ENCODE assay signal across 28 cellular contexts in the genomic region with DNA sequence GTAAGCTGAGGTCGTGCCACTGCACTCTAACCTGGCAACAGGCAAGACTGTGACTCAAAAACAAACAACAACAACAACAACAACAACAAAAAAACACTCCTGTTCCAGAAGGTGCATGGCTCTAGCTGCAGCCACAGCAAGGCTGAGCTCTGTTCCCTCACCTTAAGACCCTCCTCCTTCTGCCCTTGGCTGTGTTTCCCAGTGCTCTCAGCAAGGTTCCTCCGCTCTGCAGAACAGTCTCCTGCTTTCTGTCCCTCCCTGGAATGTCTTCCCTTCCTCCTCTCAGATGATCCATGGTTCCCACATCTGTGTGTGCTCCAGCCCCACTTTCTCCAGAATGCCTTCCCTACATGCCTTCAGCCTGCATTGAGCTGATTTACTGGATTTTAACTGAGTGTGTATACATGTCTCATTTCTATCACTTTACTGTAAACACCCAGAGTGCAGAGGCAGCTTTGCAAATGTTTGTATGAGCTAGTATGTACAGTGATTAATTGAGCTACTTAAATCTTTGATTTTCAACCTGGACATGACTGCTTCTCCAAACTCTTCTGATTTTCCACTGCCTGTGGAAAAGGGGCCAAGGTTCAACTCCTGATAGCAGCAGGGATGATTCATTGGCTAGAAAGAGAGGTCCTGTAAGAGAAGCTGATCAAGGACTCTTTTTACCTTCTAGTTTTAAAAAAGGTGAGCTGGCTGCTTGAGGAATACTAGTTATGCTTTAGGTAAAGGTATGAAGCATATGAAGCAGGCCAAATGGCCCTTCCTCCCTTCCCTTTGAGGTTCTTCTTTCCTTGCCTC. TPM values are rescaled to one million over a fixed set of nuclear protein-coding genes. Genes with fewer than 3 reads are reported as not detected.
DNase-seq lines count a peak whose midpoint lies in the region; ATAC-seq, FAIRE-seq and TF ChIP-seq lines count a peak whose summit lies in the region.
"Had no signal": no experiment of that assay in that cellular context is flagged by ENCODE, and none has a peak within 500 bp of the region (broad histone marks: within the 10 kb centered on the region; RNA-seq: fewer than 3 reads in every experiment).

No MANE protein-coding gene starts in this region.

- H3K9me3 Mint-ChIP-seq in WTC11 = no peaks in the 10 kb centered on the region
- no peaks in the 10 kb centered on the region for H3K9me3 Mint-ChIP-seq in activated CD4-positive, alpha-beta T cell treated with anti-CD3 and anti-CD28 coated beads for 36 hours (ENCODE audit: low read depth)
- H3K9me3 Mint-ChIP-seq: CD4-positive, alpha-beta memory T cell had no signal

- no peaks in the 10 kb centered on the region for H3K4me1 ChIP-seq in small intestine (ENCODE audit: control insufficient read depth in 2 of 2, insufficient read depth in 1 of 2, low read depth in 1 of 2, low read length in 1 of 2)

- no peak for FAIRE-seq in small intestine (lab: Jason Lieb, UNC)
- FAIRE-seq: GM12878, HTR-8/SVneo had no signal

- H3K36me3 Mint-ChIP-seq in WTC11 = no peaks in the 10 kb centered on the region
- H3K36me3 Mint-ChIP-seq in activated CD4-positive, alpha-beta T cell treated with anti-CD3 and anti-CD28 coated beads for 36 hours (ENCODE audit: low read depth) = no peaks in the 10 kb centered on the region
- H3K36me3 Mint-ChIP-seq: CD4-positive, alpha-beta memory T cell had no signal

- CTCF ChIA-PET in WTC11 (lab: Charles Lee) = interaction anchor here (0.6 to 2.6 kb wide), 8 partner anchors 12 to 286 kb away, joined by 3 to 20 read pairs (median 4); a partner anchor contains a TSS
- CTCF ChIA-PET in activated CD4-positive, alpha-beta T cell treated with anti-CD3 and anti-CD28 coated beads for 36 hours (lab: Charles Lee) = interaction anchor here (0.6 to 1.7 kb wide), 5 partner anchors 9 to 246 kb away, joined by 3 to 5 read pairs (median 3); no protein-coding TSS in a partner anchor

- no peaks in the 10 kb centered on the region for H3K27me3 ChIP-seq in small intestine (ENCODE audit: control insufficient read depth in 2 of 2, insufficient read depth in 2 of 2, low read length in 2 of 2)

- no peak overlapping the region for H3K27ac ChIP-seq in small intestine (ENCODE audit: low read depth in 1 of 2, low read length in 1 of 2)
- H3K27ac ChIP-seq: RWPE1 had no signal

- no peak overlapping the region for H3K4me3 ChIP-seq in small intestine (ENCODE audit: low read depth in 1 of 2, low read length in 2 of 2)
- H3K4me3 ChIP-seq: GM12878 had no signal

- peaks cover 10% of the 10 kb centered on the region for H3K4me1 Mint-ChIP-seq in WTC11
- H3K4me1 Mint-ChIP-seq in activated CD4-positive, alpha-beta T cell treated with anti-CD3 and anti-CD28 coated beads for 36 hours = no peaks in the 10 kb centered on the region

- no peaks in the 10 kb centered on the region for H3K27me3 Mint-ChIP-seq in WTC11 (ENCODE audit: low read depth)
- peaks cover 6% of the 10 kb centered on the region for H3K27me3 Mint-ChIP-seq in activated CD4-positive, alpha-beta T cell treated with anti-CD3 and anti-CD28 coated beads for 36 hours

- intact Hi-C loops in activated CD4-positive, alpha-beta T cell treated with anti-CD3 and anti-CD28 coated beads for 36 hours (cut with DNase I, micrococcal nuclease) = loop anchor here in 1 of 2 experiments (10.0 kb wide), 1 partner anchor 407 kb away; no protein-coding TSS in a partner anchor

- POLR2A ChIA-PET in WTC11 (lab: Charles Lee) = no interaction called here
- POLR2A ChIA-PET in activated CD4-positive, alpha-beta T cell treated with anti-CD3 and anti-CD28 coated beads for 36 hours (lab: Charles Lee) = no interaction called here

- no peaks in the 10 kb centered on the region for H3K36me3 ChIP-seq in small intestine (ENCODE audit: control insufficient read depth in 2 of 2, insufficient read depth in 2 of 2, low read length in 2 of 2)

- DNase-seq in ELF-1 (ENCODE audit: low read depth, low spot score) (peak; percentile 11), WTC11 (ENCODE audit: low spot score) (no peak), left lobe of liver (ENCODE audit: low spot score) (no peak), small intestine (peak; percentile 49), NCI-H1105 treated with DMSO at 0.1 percent for 48 hours (lab: John Stamatoyannopoulos, UW) (no peak), dermis blood vessel endothelial cell (no peak)
- DNase-seq in activated CD4-positive, alpha-beta T cell treated with anti-CD3 and anti-CD28 coated beads for 36 hours = no peak
- DNase-seq: C1 segment of cervical spinal cord; CD4-positive, alpha-beta memory T cell; COR-L47; DMS53; GDM1; KG1; MM.1S; NCI-H1417; NCI-H1694; NCI-H2029 treated with DMSO at 0.1 percent for 48 hours; NCI-H446 treated with DMSO at 0.1 percent for 48 hours; NCI-H526; NCI-H82; NK-92 treated with Interleukin-12 subunit alpha and Interleukin-12 subunit beta, amount 100 ng/mL, for 24 hours; SHP77 had no signal

- WGBS in small intestine, 3 donors = 56 to 92% (median 67%) methylated on average over 2 of the region's 2 CpGs

- no peak overlapping the region for H3K27ac Mint-ChIP-seq in WTC11
- H3K27ac Mint-ChIP-seq in activated CD4-positive, alpha-beta T cell treated with anti-CD3 and anti-CD28 coated beads for 36 hours = no peak overlapping the region
- H3K27ac Mint-ChIP-seq: CD4-positive, alpha-beta memory T cell had no signal

- TF ChIP-seq CTCF in WTC11 (IDR thresholded peaks at IDR 0.05) = no peak

- ATAC-seq in WTC11 (peak; percentile 74), left lobe of liver (peak; percentile 67)
- no peak for ATAC-seq in activated CD4-positive, alpha-beta T cell treated with anti-CD3 and anti-CD28 coated beads for 36 hours
- ATAC-seq: GM12878, HCT116 had no signal

- H3K9me3 ChIP-seq in small intestine (ENCODE audit: control insufficient read depth, low read depth) = no peaks in the 10 kb centered on the region

- no peak overlapping the region for H3K4me3 Mint-ChIP-seq in WTC11
- H3K4me3 Mint-ChIP-seq in activated CD4-positive, alpha-beta T cell treated with anti-CD3 and anti-CD28 coated beads for 36 hours = no peak overlapping the region

TF ChIP-seq in WTC11, 78 proteins besides CTCF, POLR2A, EP300 and RAD21:
- TF ChIP-seq EMX1 (CRISPR knock-in tag; IDR thresholded peaks at IDR 0.05) = no peak
- TF ChIP-seq NFYB (CRISPR knock-in tag; conservative IDR thresholded peaks at IDR 0.05; ENCODE audit: low read depth) = no peak
- TF ChIP-seq TEAD1 (CRISPR knock-in tag; IDR thresholded peaks at IDR 0.05) = no peak
- no peak for TF ChIP-seq SP1 (CRISPR knock-in tag; conservative IDR thresholded peaks at IDR 0.05)
- TF ChIP-seq, protein P1, sequence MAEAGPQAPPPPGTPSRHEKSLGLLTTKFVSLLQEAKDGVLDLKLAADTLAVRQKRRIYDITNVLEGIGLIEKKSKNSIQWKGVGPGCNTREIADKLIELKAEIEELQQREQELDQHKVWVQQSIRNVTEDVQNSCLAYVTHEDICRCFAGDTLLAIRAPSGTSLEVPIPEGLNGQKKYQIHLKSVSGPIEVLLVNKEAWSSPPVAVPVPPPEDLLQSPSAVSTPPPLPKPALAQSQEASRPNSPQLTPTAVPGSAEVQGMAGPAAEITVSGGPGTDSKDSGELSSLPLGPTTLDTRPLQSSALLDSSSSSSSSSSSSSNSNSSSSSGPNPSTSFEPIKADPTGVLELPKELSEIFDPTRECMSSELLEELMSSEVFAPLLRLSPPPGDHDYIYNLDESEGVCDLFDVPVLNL (CRISPR knock-in tag; IDR thresholded peaks at IDR 0.05; ENCODE audit: borderline replicate concordance, low read depth) = no peak

RNA-seq across cellular contexts. Expression of a gene that starts 14.7 kb away (rescaled TPM):
- total RNA-seq in WTC11 (2021) = not detected in 3 replicates
- total RNA-seq in left lobe of liver = not detected
- not detected for polyA plus RNA-seq in small intestine
- total RNA-seq in activated CD4-positive, alpha-beta T cell treated with anti-CD3 and anti-CD28 coated beads for 36 hours = not detected
- total RNA-seq in dermis blood vessel endothelial cell = not detected in 2 replicates
- total RNA-seq: A172; CD4-positive, alpha-beta memory T cell; GM12878; H4 had no signal
- polyA plus RNA-seq: CD4-positive, alpha-beta memory T cell had no signal

RNA-seq across cellular contexts. Expression of a gene that starts 25.3 kb away (rescaled TPM):
- total RNA-seq in WTC11 (2021) (51.3 to 52.9 TPM (median 52.1 TPM) in 3 replicates), left lobe of liver (9.5 TPM), dermis blood vessel endothelial cell (30.8 and 38.1 TPM in 2 replicates)
- polyA plus RNA-seq in small intestine = 10 to 100 TPM in 2 of 3 donors, 1 to 10 TPM in 1; 9.8 to 13.9 (median 13.8) TPM
- total RNA-seq in activated CD4-positive, alpha-beta T cell treated with anti-CD3 and anti-CD28 coated beads for 36 hours = 10 to 100 TPM; 29.4 to 29.5 TPM

RNA-seq across cellular contexts. Expression of a gene that starts 35.4 kb away (rescaled TPM):
- total RNA-seq in WTC11 (2021) (28.9 to 29.8 TPM (median 29.4 TPM) in 3 replicates), left lobe of liver (36.7 TPM), dermis blood vessel endothelial cell (62.6 and 75.7 TPM in 2 replicates)
- polyA plus RNA-seq in small intestine = 10 to 100 TPM; 20.8 to 41.7 (median 23.8) TPM
- 10 to 100 TPM; 28.8 to 41.2 TPM for total RNA-seq in activated CD4-positive, alpha-beta T cell treated with anti-CD3 and anti-CD28 coated beads for 36 hours

Comparison
In these comparisons a context has a peak if more than half of its experiments do, and no peak if none do; other contexts are left out.
1. DNase-seq: peak in ELF-1 (single experiment) and small intestine (single experiment); none in WTC11 (single experiment), left lobe of liver (single experiment), activated CD4-positive, alpha-beta T cell treated with anti-CD3 and anti-CD28 coated beads for 36 hours (single experiment), NCI-H1105 treated with DMSO at 0.1 percent for 48 hours (single experiment) and dermis blood vessel endothelial cell (single experiment).